Comparison of ENCODE assay signal across 1 cellular context in genomic region chr16:79870016-79870886, GRCh38.
A peak's percentile ranks its signal among the peaks of the same experiment; 100 is the strongest.
TF ChIP-seq lines count a peak whose summit lies in the region.

No MANE protein-coding gene starts in this region.

TF ChIP-seq in K562, 482 proteins besides CTCF, POLR2A, EP300 and RAD21 (continued from another document and continues in another):
- TF ChIP-seq ZBTB2 (IDR thresholded peaks at IDR 0.05) (no peak), YY1 (IDR thresholded peaks at IDR 0.05; ENCODE audit: borderline replicate concordance in 1 of 3, control insufficient read depth in 1 of 3, extremely low read depth in 1 of 3, insufficient read depth in 3 of 3, insufficient read length in 1 of 3, insufficient replicate concordance in 2 of 3, low read depth in 1 of 3, low read length in 2 of 3) (no peak), DMBX1 (CRISPR knock-in tag; IDR thresholded peaks at IDR 0.05; ENCODE audit: borderline replicate concordance) (peak; percentile 64; the same call in 1 of the 2 replicates), SLC30A9 (CRISPR knock-in tag; IDR thresholded peaks at IDR 0.05) (no peak), ZKSCAN3 (CRISPR knock-in tag; IDR thresholded peaks at IDR 0.05) (0 out of 2 replicates have a peak, but pooled peaks have one; percentile 17), ATF2 (CRISPR knock-in tag; IDR thresholded peaks at IDR 0.05) (no peak), BCLAF1 (IDR thresholded peaks at IDR 0.05; ENCODE audit: borderline replicate concordance in 1 of 2, control insufficient read depth in 1 of 2, low read depth in 2 of 2, low read length in 1 of 2) (no peak), ETS2 (tag; IDR thresholded peaks at IDR 0.05; ENCODE audit: borderline replicate concordance, poor library complexity, severe bottlenecking) (no peak), ZNF79 (CRISPR knock-in tag; IDR thresholded peaks at IDR 0.05; ENCODE audit: low read depth) (no peak), ZNF263 (CRISPR knock-in tag; IDR thresholded peaks at IDR 0.05; ENCODE audit: borderline replicate concordance) (no peak), ZNF766 (CRISPR knock-in tag; conservative IDR thresholded peaks at IDR 0.05) (peak; percentile 35; the same call in 1 of the 2 replicates), PURB (CRISPR knock-in tag; IDR thresholded peaks at IDR 0.05; ENCODE audit: low read depth) (no peak), PYGO2 (tag; IDR thresholded peaks at IDR 0.05) (no peak), HDAC2 (IDR thresholded peaks at IDR 0.05) (0 out of 2 replicates have a peak, but pooled peaks have one; percentile 1), CCAR2 (IDR thresholded peaks at IDR 0.05; ENCODE audit: low read depth, low read length) (no peak), OTX1 (CRISPR knock-in tag; IDR thresholded peaks at IDR 0.05) (no peak), PPARD (CRISPR knock-in tag; IDR thresholded peaks at IDR 0.05) (no peak), ETV1 (tag; conservative IDR thresholded peaks at IDR 0.05; ENCODE audit: low read depth) (no peak), ZNF395 (CRISPR knock-in tag; IDR thresholded peaks at IDR 0.05) (peak; percentile 48; the same call in 1 of the 2 replicates), GABPB1 (CRISPR knock-in tag; IDR thresholded peaks at IDR 0.05) (no peak), TCF7L2 (IDR thresholded peaks at IDR 0.05; ENCODE audit: low read depth, low read length) (no peak), CHD1 (IDR thresholded peaks at IDR 0.05; ENCODE audit: low read length) (no peak), NR2C2 (CRISPR knock-in tag; IDR thresholded peaks at IDR 0.05) (no peak), NR2C2 (tag; IDR thresholded peaks at IDR 0.05) (peak; percentile 74), SNAPC5 (CRISPR knock-in tag; IDR thresholded peaks at IDR 0.05) (no peak), COPS2 (conservative IDR thresholded peaks at IDR 0.05) (no peak), ZFX (CRISPR knock-in tag; IDR thresholded peaks at IDR 0.05) (no peak), SNIP1 (IDR thresholded peaks at IDR 0.05; ENCODE audit: low read depth) (no peak), ZNF507 (tag; conservative IDR thresholded peaks at IDR 0.05) (no peak), STAT6 (CRISPR knock-in tag; IDR thresholded peaks at IDR 0.05) (no peak), ZNF274 (IDR thresholded peaks at IDR 0.05; ENCODE audit: borderline replicate concordance, low read depth, low read length) (no peak), PML (IDR thresholded peaks at IDR 0.05; ENCODE audit: low read length) (peak; percentile 45; the same call in 1 of the 2 replicates), UBTF (IDR thresholded peaks at IDR 0.05; ENCODE audit: borderline replicate concordance in 1 of 2, low read depth in 2 of 2, low read length in 2 of 2) (no peak), NKRF (IDR thresholded peaks at IDR 0.05; ENCODE audit: borderline replicate concordance) (no peak), ARID3B (CRISPR knock-in tag; IDR thresholded peaks at IDR 0.05; ENCODE audit: borderline replicate concordance) (no peak), LARP7 (IDR thresholded peaks at IDR 0.05) (0 out of 2 replicates have a peak, but pooled peaks have one; percentile 32), PTBP1 (IDR thresholded peaks at IDR 0.05; ENCODE audit: low read depth, low read length) (no peak), CREM (IDR thresholded peaks at IDR 0.05; ENCODE audit: low read depth) (no peak), MECOM (CRISPR knock-in tag; IDR thresholded peaks at IDR 0.05) (no peak), ZNF280B (CRISPR knock-in tag; IDR thresholded peaks at IDR 0.05) (no peak), ZC3H4 (CRISPR knock-in tag; IDR thresholded peaks at IDR 0.05; ENCODE audit: borderline replicate concordance) (no peak), E2F5 (CRISPR knock-in tag; IDR thresholded peaks at IDR 0.05) (no peak), BDP1 (IDR thresholded peaks at IDR 0.05; ENCODE audit: insufficient read depth, insufficient read length) (no peak)
